12 cellular contexts compared by ENCODE assay signal in genomic region chr12:53454710-53455109, GRCh38. TPM values are rescaled to one million over a fixed set of nuclear protein-coding genes. Genes with fewer than 3 reads are reported as not detected.
DNase-seq lines count a peak whose midpoint lies in the region; ATAC-seq and TF ChIP-seq lines count a peak whose summit lies in the region.
"Had no signal": no experiment of that assay in that cellular context is flagged by ENCODE, and none has a peak within 500 bp of the region (broad histone marks: within the 10 kb centered on the region; RNA-seq: fewer than 3 reads in every experiment).

No MANE protein-coding gene starts in this region.

- no peak overlapping the region for H3K9ac ChIP-seq in colonic mucosa (ENCODE audit: low read depth in 2 of 2, low read length in 2 of 2)

- no peaks in the 10 kb centered on the region for H3K4me1 ChIP-seq in colonic mucosa

- H3K9me3 ChIP-seq in colonic mucosa, result no peaks in the 10 kb centered on the region
- H3K9me3 ChIP-seq: right atrium auricular region had no signal

- H3K36me3 Mint-ChIP-seq in activated T-cell treated with anti-CD3 and anti-CD28 coated beads, Interleukin-2, amount 50 U/mL, for 24 hours (ENCODE audit: low read depth), result peaks cover 81% of the 10 kb centered on the region
- peaks cover 42% of the 10 kb centered on the region for H3K36me3 Mint-ChIP-seq in endothelial cell (ENCODE audit: low read depth, unreplicated experiment)

- TF ChIP-seq CTCF in endothelial cell (IDR thresholded peaks at IDR 0.05; ENCODE audit: unreplicated experiment) (no peak), retinal pigment epithelial cell (conservative IDR thresholded peaks at IDR 0.05; ENCODE audit: low read depth, low read length) (no peak), colonic mucosa (IDR thresholded peaks at IDR 0.05) (no peak)

- DNase-seq in activated T-cell treated with anti-CD3 and anti-CD28 coated beads, Interleukin-2, amount 50 U/mL, for 24 hours, result no peak
- DNase-seq in activated T-cell treated with anti-CD3 and anti-CD28 coated beads for 4 hours (no peak), SK-N-DZ (ENCODE audit: low spot score) (peak; percentile 74), endothelial cell (ENCODE audit: low spot score) (no peak), retinal pigment epithelial cell (ENCODE audit: low read depth) (no peak), colonic mucosa (no peak), NCI-H510A (lab: John Stamatoyannopoulos, UW) (no peak)
- DNase-seq: NCI-H187 treated with DMSO at 0.1 percent for 48 hours, SHP77 treated with DMSO at 0.1 percent for 48 hours had no signal

- H3K27me3 ChIP-seq in colonic mucosa, result no peaks in the 10 kb centered on the region
- H3K27me3 ChIP-seq: dorsolateral prefrontal cortex, right atrium auricular region had no signal

- H3K27me3 Mint-ChIP-seq in activated T-cell treated with anti-CD3 and anti-CD28 coated beads, Interleukin-2, amount 50 U/mL, for 24 hours, result no peaks in the 10 kb centered on the region
- H3K27me3 Mint-ChIP-seq in endothelial cell (ENCODE audit: unreplicated experiment), result peaks cover 10% of the 10 kb centered on the region

- H3K4me3 ChIP-seq in retinal pigment epithelial cell (ENCODE audit: low read length) (peak overlapping the region; percentile 99), colonic mucosa (no peak overlapping the region)
- H3K4me3 ChIP-seq: right atrium auricular region had no signal

- peak overlapping the region; percentile 95 for H3K4me3 Mint-ChIP-seq in activated T-cell treated with anti-CD3 and anti-CD28 coated beads, Interleukin-2, amount 50 U/mL, for 24 hours
- peak overlapping the region; percentile 44 for H3K4me3 Mint-ChIP-seq in endothelial cell (ENCODE audit: unreplicated experiment)

- H3K4me1 Mint-ChIP-seq in activated T-cell treated with anti-CD3 and anti-CD28 coated beads, Interleukin-2, amount 50 U/mL, for 24 hours (ENCODE audit: low read depth), result peaks cover 57% of the 10 kb centered on the region
- H3K4me1 Mint-ChIP-seq in endothelial cell (ENCODE audit: unreplicated experiment), result peaks cover 25% of the 10 kb centered on the region

- intact Hi-C loops in colonic mucosa (cut with DNase I), result loop anchor here (10.0 kb wide), 1 partner anchor 50 kb away; the partner anchor contains the start of genes NPFF and TARBP2

- H3K27ac Mint-ChIP-seq in activated T-cell treated with anti-CD3 and anti-CD28 coated beads, Interleukin-2, amount 50 U/mL, for 24 hours, result peak overlapping the region; percentile 99
- H3K27ac Mint-ChIP-seq in endothelial cell (ENCODE audit: unreplicated experiment), result peak overlapping the region; percentile 39

- H3K9me3 Mint-ChIP-seq in activated T-cell treated with anti-CD3 and anti-CD28 coated beads, Interleukin-2, amount 50 U/mL, for 24 hours, result no peaks in the 10 kb centered on the region
- no peaks in the 10 kb centered on the region for H3K9me3 Mint-ChIP-seq in endothelial cell (ENCODE audit: unreplicated experiment)

- H3K27ac ChIP-seq in colonic mucosa, result no peak overlapping the region
- H3K27ac ChIP-seq: right atrium auricular region had no signal

- no peak for ATAC-seq in GM21717 (IDR thresholded peaks at IDR 0.05; ENCODE audit: unreplicated experiment)

- peaks cover 53% of the 10 kb centered on the region for H3K36me3 ChIP-seq in colonic mucosa

RNA-seq across cellular contexts. Expression of gene PCBP2, which starts 2.8 kb away (rescaled TPM):
- polyA plus RNA-seq in SK-N-DZ (2014; cell fraction: cytosol; rRNA removed), result 319 and 354 TPM in 2 replicates
- 451 and 689 TPM in 2 replicates for polyA plus RNA-seq in SK-N-DZ (2014; cell fraction: nucleus; rRNA removed)
- total RNA-seq in endothelial cell (ENCODE audit: unreplicated experiment) (1,084 TPM), colonic mucosa (100 to 1,000 TPM; 579 to 596 TPM)

RNA-seq across cellular contexts. Expression of gene PRR13, which starts 13.2 kb away (rescaled TPM):
- 41.3 and 50.4 TPM in 2 replicates for polyA plus RNA-seq in SK-N-DZ (2014; cell fraction: cytosol; rRNA removed)
- 15.8 and 50.5 TPM in 2 replicates for polyA plus RNA-seq in SK-N-DZ (2014; cell fraction: nucleus; rRNA removed)
- total RNA-seq in endothelial cell (ENCODE audit: unreplicated experiment) (131 TPM), colonic mucosa (100 to 1,000 TPM; 331 to 504 TPM)

RNA-seq across cellular contexts. Expression of gene AMHR2, which starts 31.1 kb away (rescaled TPM):
- 7.7 and 9.1 TPM in 2 replicates for polyA plus RNA-seq in SK-N-DZ (2014; cell fraction: cytosol; rRNA removed)
- polyA plus RNA-seq in SK-N-DZ (2014; cell fraction: nucleus; rRNA removed), result 15.0 and 16.5 TPM in 2 replicates
- total RNA-seq in endothelial cell (ENCODE audit: unreplicated experiment) (1.3 TPM), colonic mucosa (under 1 TPM in 1 of 2 donors, not detected in 1; 0.17 TPM)

RNA-seq across cellular contexts. Expression of gene MAP3K12, which starts 44.5 kb away (rescaled TPM):
- polyA plus RNA-seq in SK-N-DZ (2014; cell fraction: cytosol; rRNA removed), result 20.8 and 22.1 TPM in 2 replicates
- polyA plus RNA-seq in SK-N-DZ (2014; cell fraction: nucleus; rRNA removed), result 56.6 and 82.8 TPM in 2 replicates
- total RNA-seq in endothelial cell (ENCODE audit: unreplicated experiment) (20.9 TPM), colonic mucosa (1 to 10 TPM; 3.2 to 3.8 TPM)

RNA-seq across cellular contexts. Expression of gene TARBP2, which starts 46.4 kb away (rescaled TPM):
- polyA plus RNA-seq in SK-N-DZ (2014; cell fraction: cytosol; rRNA removed), result 81.3 and 95.8 TPM in 2 replicates
- 217 and 237 TPM in 2 replicates for polyA plus RNA-seq in SK-N-DZ (2014; cell fraction: nucleus; rRNA removed)
- 45.3 TPM for total RNA-seq in endothelial cell (ENCODE audit: unreplicated experiment)
- total RNA-seq in colonic mucosa, result 10 to 100 TPM; 20.7 to 36.9 TPM
